ENCODE assay signal across 12 cellular contexts in genomic region chr9:3342159-3342777, GRCh38.
A peak's percentile ranks its signal among the peaks of the same experiment; 100 is the strongest.
DNase-seq lines count a peak whose midpoint lies in the region; ATAC-seq lines count a peak whose summit lies in the region.
"Had no signal": no experiment of that assay in that cellular context is flagged by ENCODE, and none has a peak within 500 bp of the region (broad histone marks: within the 10 kb centered on the region; RNA-seq: fewer than 3 reads in every experiment).

No MANE protein-coding gene starts in this region.

- peaks cover 0 to 2% of the 10 kb centered on the region in 2 donors for H3K9me3 Mint-ChIP-seq in activated T-cell treated with anti-CD3 and anti-CD28 coated beads, Interleukin-2, amount 50 U/mL, for 72 hours
- peaks cover 4% of the 10 kb centered on the region for H3K9me3 Mint-ChIP-seq in stimulated activated naive CD8-positive, alpha-beta T cell treated with anti-CD3 and anti-CD28 coated beads, Interleukin-15, Interleukin-2, amounts not matched to agents 100 ng/mL and 50 ng/mL, for 24 hours

- H3K27ac Mint-ChIP-seq in activated T-cell treated with anti-CD3 and anti-CD28 coated beads, Interleukin-2, amount 50 U/mL, for 72 hours, result peak overlapping the region; percentile 6
- peak overlapping the region; percentile 97 for H3K27ac Mint-ChIP-seq in stimulated activated naive CD8-positive, alpha-beta T cell treated with anti-CD3 and anti-CD28 coated beads, Interleukin-15, Interleukin-2, amounts not matched to agents 100 ng/mL and 50 ng/mL, for 24 hours

- no peaks in the 10 kb centered on the region for H3K27me3 Mint-ChIP-seq in activated T-cell treated with anti-CD3 and anti-CD28 coated beads, Interleukin-2, amount 50 U/mL, for 72 hours (ENCODE audit: low read depth)
- H3K27me3 Mint-ChIP-seq in stimulated activated naive CD8-positive, alpha-beta T cell treated with anti-CD3 and anti-CD28 coated beads, Interleukin-15, Interleukin-2, amounts not matched to agents 100 ng/mL and 50 ng/mL, for 24 hours, result no peaks in the 10 kb centered on the region

- H3K27ac ChIP-seq in SK-N-MC, result no peak overlapping the region
- H3K27ac ChIP-seq: pancreas, PC-9, WERI-Rb-1 had no signal

- H3K36me3 ChIP-seq in SK-N-MC (ENCODE audit: insufficient read depth, low read length), result no peaks in the 10 kb centered on the region
- H3K36me3 ChIP-seq: pancreas, WERI-Rb-1 had no signal

- DNase-seq in activated T-cell treated with anti-CD3 and anti-CD28 coated beads, Interleukin-2, amount 50 U/mL, for 72 hours, result no peak
- no peak for DNase-seq in activated T-cell treated with anti-CD3 and anti-CD28 coated beads, Interleukin-2, amount 50 U/mL, for 48 hours
- peak; percentile 28 for DNase-seq in SK-N-MC (ENCODE audit: low read depth, low spot score)
- DNase-seq in fibroblast of gingiva (ENCODE audit: low read depth), result peak; percentile 57
- DNase-seq in left cardiac atrium, result no peak
- DNase-seq in NCI-H510A (lab: John Stamatoyannopoulos, UW), result no peak
- DNase-seq: left colon, pancreas, PC-9, WERI-Rb-1 had no signal

- no peak overlapping the region for H3K9ac ChIP-seq in SK-N-MC (ENCODE audit: insufficient read length)

- H3K4me3 ChIP-seq in SK-N-MC, result no peak overlapping the region
- H3K4me3 ChIP-seq: pancreas, PC-9 had no signal

- intact Hi-C loops in left cardiac atrium (cut with DNase I), result no loop called here

- ATAC-seq in activated T-cell treated with anti-CD3 and anti-CD28 coated beads, Interleukin-2, amount 50 U/mL, for 72 hours (replicated peaks in 1 of 2), result peak; percentile 71 to 80
- ATAC-seq in left cardiac atrium (no peak), GM21367 (IDR thresholded peaks at IDR 0.05; ENCODE audit: unreplicated experiment) (no peak)
- ATAC-seq: left colon, pancreas had no signal

- H3K4me3 Mint-ChIP-seq in activated T-cell treated with anti-CD3 and anti-CD28 coated beads, Interleukin-2, amount 50 U/mL, for 72 hours, result peak overlapping the region; percentile 13 to 43
- peak overlapping the region; percentile 78 for H3K4me3 Mint-ChIP-seq in stimulated activated naive CD8-positive, alpha-beta T cell treated with anti-CD3 and anti-CD28 coated beads, Interleukin-15, Interleukin-2, amounts not matched to agents 100 ng/mL and 50 ng/mL, for 24 hours

- H3K4me1 Mint-ChIP-seq in activated T-cell treated with anti-CD3 and anti-CD28 coated beads, Interleukin-2, amount 50 U/mL, for 72 hours (ENCODE audit: low read depth), result peaks cover 53% of the 10 kb centered on the region
- peaks cover 80% of the 10 kb centered on the region for H3K4me1 Mint-ChIP-seq in stimulated activated naive CD8-positive, alpha-beta T cell treated with anti-CD3 and anti-CD28 coated beads, Interleukin-15, Interleukin-2, amounts not matched to agents 100 ng/mL and 50 ng/mL, for 24 hours (ENCODE audit: low read depth)

- peaks cover 4 to 8% of the 10 kb centered on the region in 2 donors for H3K36me3 Mint-ChIP-seq in activated T-cell treated with anti-CD3 and anti-CD28 coated beads, Interleukin-2, amount 50 U/mL, for 72 hours (ENCODE audit: insufficient read depth in 2 of 2)
- peaks cover 35% of the 10 kb centered on the region for H3K36me3 Mint-ChIP-seq in stimulated activated naive CD8-positive, alpha-beta T cell treated with anti-CD3 and anti-CD28 coated beads, Interleukin-15, Interleukin-2, amounts not matched to agents 100 ng/mL and 50 ng/mL, for 24 hours (ENCODE audit: low read depth)

- no peaks in the 10 kb centered on the region for H3K9me3 ChIP-seq in SK-N-MC (ENCODE audit: low read depth, low read length)
- H3K9me3 ChIP-seq: pancreas had no signal

Comparison
In these comparisons a context has a peak if more than half of its experiments do, and no peak if none do; other contexts are left out.
1. ATAC-seq: peak in activated T-cell treated with anti-CD3 and anti-CD28 coated beads, Interleukin-2, amount 50 U/mL, for 72 hours (2 of 2); none in left cardiac atrium (0 of 2) and GM21367 (single experiment).
2. DNase-seq: peak in SK-N-MC (single experiment) and fibroblast of gingiva (single experiment); none in activated T-cell treated with anti-CD3 and anti-CD28 coated beads, Interleukin-2, amount 50 U/mL, for 72 hours (0 of 2), activated T-cell treated with anti-CD3 and anti-CD28 coated beads, Interleukin-2, amount 50 U/mL, for 48 hours (0 of 2), left cardiac atrium (single experiment) and NCI-H510A (single experiment).